ENCODE assay signal across 1 cellular context in the genomic region with DNA sequence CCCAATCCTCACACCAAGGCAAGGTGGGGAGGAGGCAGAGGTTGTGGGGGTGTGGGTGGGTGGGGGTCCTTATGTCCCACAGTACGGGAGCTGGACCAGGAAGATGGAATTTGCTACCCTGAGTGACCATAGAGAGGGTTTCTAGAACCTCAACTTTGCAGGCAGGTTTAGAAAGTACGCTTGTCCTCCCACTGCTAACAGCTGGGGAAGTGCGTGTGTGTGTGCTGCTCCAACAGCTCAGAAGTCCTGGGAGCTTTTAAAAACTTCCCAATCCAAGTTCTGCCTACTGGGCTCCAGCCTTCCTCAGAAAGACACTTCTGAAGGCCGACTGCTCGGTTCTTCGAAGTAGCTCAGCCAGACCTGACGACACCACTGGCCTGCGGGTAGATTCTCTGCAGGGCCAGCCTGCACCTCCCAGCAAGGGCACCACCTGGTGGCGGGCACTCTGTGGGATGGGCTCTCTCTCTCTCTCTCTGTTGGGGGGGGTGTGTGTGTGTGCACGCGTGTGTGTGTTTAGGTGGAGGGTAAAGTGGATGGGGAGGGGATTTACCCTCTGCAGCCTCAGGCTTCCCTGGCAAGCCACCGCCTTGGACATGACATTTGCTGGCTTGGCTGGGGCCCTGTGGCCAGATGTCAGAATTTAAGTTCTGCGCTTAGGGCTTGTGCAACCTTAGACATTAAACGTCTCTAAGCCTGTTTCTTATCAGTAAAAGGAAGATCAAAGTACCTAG.
TF ChIP-seq lines count a peak whose summit lies in the region.

No MANE protein-coding gene starts in this region.

TF ChIP-seq in GM23338, 12 proteins besides CTCF, POLR2A, EP300 and RAD21 (continued from another document):
- TF ChIP-seq ETS1 (IDR thresholded peaks at IDR 0.05) = no peak
- TF ChIP-seq EZH2phosphoT487 (IDR thresholded peaks at IDR 0.05; ENCODE audit: unreplicated experiment) = no peak
- no peak for TF ChIP-seq NANOG (IDR thresholded peaks at IDR 0.05; ENCODE audit: borderline replicate concordance)
- TF ChIP-seq EZH2 (IDR thresholded peaks at IDR 0.05; ENCODE audit: low read depth, unreplicated experiment) = no peak
- TF ChIP-seq CREB1 (CRISPR knock-in tag; IDR thresholded peaks at IDR 0.05; ENCODE audit: low read depth) = no peak
- no peak for TF ChIP-seq JUNB (IDR thresholded peaks at IDR 0.05; ENCODE audit: unreplicated experiment)
- no peak for TF ChIP-seq ZNF462 (CRISPR knock-in tag; IDR thresholded peaks at IDR 0.05)
- no peak for TF ChIP-seq ZNF114 (CRISPR knock-in tag; IDR thresholded peaks at IDR 0.05)
- no peak for TF ChIP-seq STAT1 (IDR thresholded peaks at IDR 0.05; ENCODE audit: unreplicated experiment)
